In the genomic region with DNA sequence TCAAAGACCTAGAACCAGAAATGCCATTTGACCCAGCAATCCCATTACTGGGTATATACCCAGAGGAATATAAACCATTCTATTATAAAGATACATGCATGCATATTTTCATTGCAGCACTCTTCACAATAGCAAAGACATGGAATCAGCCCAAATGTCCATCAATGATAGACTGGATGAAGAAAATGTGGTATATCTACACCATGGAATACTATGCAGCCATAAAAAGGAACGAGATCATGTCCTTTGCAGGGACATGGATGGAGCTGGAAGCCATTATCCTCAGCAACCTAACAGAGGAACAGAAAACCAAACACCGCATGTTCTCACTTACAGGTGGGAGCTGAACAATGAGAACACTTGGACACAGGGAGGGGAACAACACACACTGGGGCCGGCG, we compare ENCODE assay signal across 4 cellular contexts.
DNase-seq lines count a peak whose midpoint lies in the region; TF ChIP-seq lines count a peak whose summit lies in the region.
"Not testable (repeated sequence)": the region's sequence is repeated elsewhere in the genome, so short reads cannot be mapped to it uniquely, and the experiment has no call there.

No MANE protein-coding gene starts in this region.

- H3K4me1 Mint-ChIP-seq in activated naive CD4-positive, alpha-beta T cell treated with anti-CD3 and anti-CD28 coated beads, Interleukin-2, amount 50 U/mL, for 24 hours; MCF 10A (ENCODE audit: insufficient read depth, unreplicated experiment); progenitor cell of endocrine pancreas (ENCODE audit: low read depth): not testable (repeated sequence)

- not testable (repeated sequence) for TF ChIP-seq CTCF in HEK293 (tag by site-specific recombination; IDR thresholded peaks at IDR 0.05); MCF 10A (IDR thresholded peaks at IDR 0.05; ENCODE audit: unreplicated experiment); progenitor cell of endocrine pancreas (IDR thresholded peaks at IDR 0.05; ENCODE audit: unreplicated experiment)

- not testable (repeated sequence) for H3K27ac ChIP-seq in HEK293 (ENCODE audit: extremely low read depth, low read depth, low read length)

- not testable (repeated sequence) for H3K4me3 Mint-ChIP-seq in activated naive CD4-positive, alpha-beta T cell treated with anti-CD3 and anti-CD28 coated beads, Interleukin-2, amount 50 U/mL, for 24 hours; MCF 10A (ENCODE audit: unreplicated experiment); progenitor cell of endocrine pancreas (ENCODE audit: low read depth)

- peak overlapping the region; percentile 56 for H3K27ac Mint-ChIP-seq in activated naive CD4-positive, alpha-beta T cell treated with anti-CD3 and anti-CD28 coated beads, Interleukin-2, amount 50 U/mL, for 24 hours
- peak overlapping the region; percentile 0 for H3K27ac Mint-ChIP-seq in MCF 10A (ENCODE audit: low read depth, unreplicated experiment)
- peak overlapping the region; percentile 64 for H3K27ac Mint-ChIP-seq in progenitor cell of endocrine pancreas

- POLR2A ChIA-PET in HEK293 (lab: Yijun Ruan, JAX) = interaction anchor here (1.1 kb wide), 1 partner anchor 124 kb away, joined by 3 read pairs; the partner anchor contains the start of gene MYOF
- POLR2A ChIA-PET in MCF 10A (lab: Yijun Ruan, JAX) = not testable (repeated sequence)

- H3K9me3 Mint-ChIP-seq in activated naive CD4-positive, alpha-beta T cell treated with anti-CD3 and anti-CD28 coated beads, Interleukin-2, amount 50 U/mL, for 24 hours; MCF 10A (ENCODE audit: unreplicated experiment); progenitor cell of endocrine pancreas (ENCODE audit: low read depth): not testable (repeated sequence)

- not testable (repeated sequence) for H3K9me3 ChIP-seq in HEK293 (ENCODE audit: control insufficient read depth, insufficient read depth, low read depth, low read length)

- peaks cover 19% of the 10 kb centered on the region for H3K27me3 Mint-ChIP-seq in activated naive CD4-positive, alpha-beta T cell treated with anti-CD3 and anti-CD28 coated beads, Interleukin-2, amount 50 U/mL, for 24 hours
- not testable (repeated sequence) for H3K27me3 Mint-ChIP-seq in MCF 10A (ENCODE audit: insufficient read depth, unreplicated experiment); progenitor cell of endocrine pancreas

- not testable (repeated sequence) for H3K4me3 ChIP-seq in HEK293 (ENCODE audit: low read depth, low read length)

- intact Hi-C loops in MCF 10A (cut with micrococcal nuclease) = not testable (repeated sequence)

- not testable (repeated sequence) for H3K36me3 Mint-ChIP-seq in activated naive CD4-positive, alpha-beta T cell treated with anti-CD3 and anti-CD28 coated beads, Interleukin-2, amount 50 U/mL, for 24 hours; progenitor cell of endocrine pancreas (ENCODE audit: insufficient read depth)
- H3K36me3 Mint-ChIP-seq in MCF 10A (ENCODE audit: insufficient read depth, unreplicated experiment) = peaks cover 90% of the 10 kb centered on the region

- not testable (repeated sequence) for H3K4me1 ChIP-seq in HEK293 (ENCODE audit: control insufficient read depth, insufficient read depth, low read length)

- CTCF ChIA-PET in HEK293 (lab: Yijun Ruan, JAX) (interaction anchor here (0.6 to 3.4 kb wide), 35 partner anchors 9 to 519 kb away, joined by 3 to 46 read pairs (median 5); partner anchors contain the start of genes CYP26A1 and MYOF), MCF 10A (lab: Yijun Ruan, JAX) (interaction anchor here (0.6 to 5.4 kb wide), 13 partner anchors 10 to 515 kb away, joined by 3 to 53 read pairs (median 4); partner anchors contain the start of gene MYOF)

- DNase-seq in MCF 10A (ENCODE audit: unreplicated experiment); progenitor cell of endocrine pancreas (ENCODE audit: low spot score, unreplicated experiment): not testable (repeated sequence)

- BruUV-seq in MCF 10A (replicated peaks; lab: Mats Ljungman, UMichigan) = not testable (repeated sequence)

- H3K36me3 ChIP-seq in HEK293 (ENCODE audit: control insufficient read depth in 2 of 2, insufficient read depth in 1 of 2, low read length in 2 of 2) = not testable (repeated sequence)

TF ChIP-seq in HEK293, 187 proteins besides CTCF, POLR2A, EP300 and RAD21:
- TF ChIP-seq ZNF280D (tag by site-specific recombination; IDR thresholded peaks at IDR 0.05) = 0 out of 2 replicates have a peak, but pooled peaks have one; percentile 19
- TF ChIP-seq ZNF146 (tag by site-specific recombination; IDR thresholded peaks at IDR 0.05) = peak; percentile 94

Comparison
In these comparisons a context has a peak if more than half of its experiments do, and no peak if none do; other contexts are left out.
1. H3K27ac Mint-ChIP-seq: peak in every context shown above with its lines; median percentile 64 in progenitor cell of endocrine pancreas; 56 in activated naive CD4-positive, alpha-beta T cell treated with anti-CD3 and anti-CD28 coated beads, Interleukin-2, amount 50 U/mL, for 24 hours; 0 in MCF 10A.